In genomic region chr2:25420820-25421237, GRCh38 we compare ENCODE assay signal across 10 cellular contexts.
DNase-seq lines count a peak whose midpoint lies in the region; ATAC-seq lines count a peak whose summit lies in the region.
"Had no signal": no experiment of that assay in that cellular context is flagged by ENCODE, and none has a peak within 500 bp of the region (broad histone marks: within the 10 kb centered on the region; RNA-seq: fewer than 3 reads in every experiment).

No MANE protein-coding gene starts in this region.

- no peak overlapping the region for H3K4me2 ChIP-seq in mesendoderm (ENCODE audit: low read length)

- H3K36me3 ChIP-seq in mesendoderm (ENCODE audit: control insufficient read depth, insufficient read depth, low read length): no peaks in the 10 kb centered on the region
- H3K36me3 ChIP-seq: right atrium auricular region, thyroid gland had no signal

- H3K79me1 ChIP-seq in mesendoderm (ENCODE audit: low read length): no peaks in the 10 kb centered on the region

- H2BK5ac ChIP-seq in mesendoderm (ENCODE audit: low read length): no peak overlapping the region

- no peak overlapping the region for H3K4me3 ChIP-seq in mesendoderm (ENCODE audit: low read length)
- H3K4me3 ChIP-seq: right atrium auricular region, thyroid gland had no signal

- no peaks in the 10 kb centered on the region for H3K79me2 ChIP-seq in mesendoderm (ENCODE audit: control insufficient read depth, insufficient read depth, low read length)

- no peak overlapping the region for H2BK120ac ChIP-seq in mesendoderm (ENCODE audit: low read depth, low read length)

- no peak overlapping the region for H3K27ac ChIP-seq in mesendoderm (ENCODE audit: low read depth, low read length)
- H3K27ac ChIP-seq: right atrium auricular region, thyroid gland had no signal

- no peak overlapping the region for H3K56ac ChIP-seq in mesendoderm (ENCODE audit: low read length)

- no peak overlapping the region for H3K18ac ChIP-seq in mesendoderm (ENCODE audit: low read length)

- DNase-seq in NAMALWA (ENCODE audit: low spot score) (peak; percentile 56), pons (ENCODE audit: low spot score) (peak; percentile 55), AG20443 (ENCODE audit: low spot score) (no peak), activated gamma-delta T cell treated with Interleukin-2 at 50 U/mL for 16 hours (no peak), mesendoderm (no peak)
- DNase-seq in activated effector memory CD4-positive, alpha-beta T cell treated with anti-CD3 and anti-CD28 coated beads, Interleukin-2, amount 50 U/mL, for 16 hours: no peak
- DNase-seq: thyroid gland had no signal

- ATAC-seq in GM18909 (IDR thresholded peaks at IDR 0.05; ENCODE audit: poor library complexity, unreplicated experiment) (peak; percentile 56), HG02763 (IDR thresholded peaks at IDR 0.05; ENCODE audit: unreplicated experiment) (peak; percentile 47)

- no peak overlapping the region for H3K9ac ChIP-seq in mesendoderm (ENCODE audit: low read length)

- H3K4ac ChIP-seq in mesendoderm (ENCODE audit: low read depth, low read length): no peak overlapping the region

- H3K27me3 ChIP-seq in mesendoderm (ENCODE audit: insufficient read depth, low read length, poor library complexity): no peaks in the 10 kb centered on the region
- H3K27me3 ChIP-seq: right atrium auricular region, thyroid gland had no signal

- H4K5ac ChIP-seq in mesendoderm (ENCODE audit: low read length): no peak overlapping the region

- no peak overlapping the region for H4K8ac ChIP-seq in mesendoderm (ENCODE audit: low read depth, low read length)

- H3K4me1 ChIP-seq in mesendoderm (ENCODE audit: control insufficient read depth, low read depth, low read length): no peaks in the 10 kb centered on the region
- H3K4me1 ChIP-seq: right atrium auricular region, thyroid gland had no signal

- H2AK5ac ChIP-seq in mesendoderm (ENCODE audit: low read length): no peak overlapping the region

- no peak overlapping the region for H3K23ac ChIP-seq in mesendoderm (ENCODE audit: low read length)

- H2BK15ac ChIP-seq in mesendoderm (replicated peaks; ENCODE audit: low read depth): no peak overlapping the region

- no CpG with 5 or more reads among the region's 2 CpGs for WGBS in mesendoderm (ENCODE audit: extremely low coverage, insufficient coverage, low lambda C conversion rate)

Comparison
In these comparisons a context has a peak if more than half of its experiments do, and no peak if none do; other contexts are left out.
1. DNase-seq: peak in NAMALWA (single experiment) and pons (single experiment); none in AG20443 (single experiment), activated gamma-delta T cell treated with Interleukin-2 at 50 U/mL for 16 hours (single experiment), mesendoderm (single experiment) and activated effector memory CD4-positive, alpha-beta T cell treated with anti-CD3 and anti-CD28 coated beads, Interleukin-2, amount 50 U/mL, for 16 hours (single experiment).